Comparison of ENCODE assay signal across 1 cellular context in the genomic region with DNA sequence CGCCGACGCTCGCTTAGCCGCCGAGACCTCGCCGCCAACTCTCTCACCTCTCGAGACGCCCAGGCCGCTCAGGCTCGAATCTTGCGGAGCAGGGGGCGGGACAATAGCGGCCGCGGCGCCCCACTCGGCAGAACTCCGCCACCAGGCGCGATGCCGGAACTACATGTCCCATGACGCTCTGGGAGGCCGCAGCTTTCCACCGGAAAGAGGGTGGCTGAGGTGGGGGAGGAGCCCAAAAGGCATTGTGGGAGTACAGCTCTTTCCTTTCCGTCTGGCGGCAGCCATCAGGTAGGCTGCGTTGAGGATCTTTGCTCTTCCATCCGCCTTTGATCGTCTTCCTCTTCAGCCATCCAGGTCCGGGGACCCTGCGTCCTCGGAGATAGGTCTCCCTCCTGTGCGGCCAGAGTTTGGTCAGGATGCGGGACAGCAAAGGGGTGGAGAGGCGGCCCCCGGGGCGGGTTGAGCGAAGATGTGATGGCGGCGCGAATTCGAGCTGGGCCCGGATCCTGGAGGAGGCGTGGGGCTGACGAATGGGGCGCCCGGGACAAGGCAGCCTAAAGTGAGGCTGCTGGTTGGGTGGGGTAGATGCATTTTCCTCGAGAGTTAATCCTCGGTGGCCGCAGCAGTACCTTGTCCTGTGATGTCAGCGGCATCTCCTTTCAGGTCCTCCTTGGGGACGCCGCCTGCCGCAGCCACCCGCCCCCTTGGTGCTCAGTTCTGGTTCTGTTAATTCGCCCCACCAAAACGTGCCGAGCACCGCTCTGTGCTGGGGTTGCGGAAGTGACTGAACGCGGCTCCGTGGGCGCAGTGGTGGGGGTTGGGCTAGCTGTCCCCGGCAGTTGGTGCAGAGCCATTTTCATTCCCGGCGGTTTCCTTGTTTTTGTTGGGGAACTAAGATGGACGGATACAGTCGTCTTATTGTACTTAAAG.
TF ChIP-seq lines count a peak whose summit lies in the region.

A gene (minus strand): TSS at position 105 of the 930 bp plus-strand sequence. CDS start 6,086 bp downstream, outside the sequence.
A gene (plus strand): TSS at position 247 of the 930 bp plus-strand sequence. CDS start 728 bp downstream, outside the sequence.

TF ChIP-seq in HepG2, 621 proteins besides CTCF, POLR2A, EP300 and RAD21 (continued from another document and continues in another):
- TF ChIP-seq, protein P1, sequence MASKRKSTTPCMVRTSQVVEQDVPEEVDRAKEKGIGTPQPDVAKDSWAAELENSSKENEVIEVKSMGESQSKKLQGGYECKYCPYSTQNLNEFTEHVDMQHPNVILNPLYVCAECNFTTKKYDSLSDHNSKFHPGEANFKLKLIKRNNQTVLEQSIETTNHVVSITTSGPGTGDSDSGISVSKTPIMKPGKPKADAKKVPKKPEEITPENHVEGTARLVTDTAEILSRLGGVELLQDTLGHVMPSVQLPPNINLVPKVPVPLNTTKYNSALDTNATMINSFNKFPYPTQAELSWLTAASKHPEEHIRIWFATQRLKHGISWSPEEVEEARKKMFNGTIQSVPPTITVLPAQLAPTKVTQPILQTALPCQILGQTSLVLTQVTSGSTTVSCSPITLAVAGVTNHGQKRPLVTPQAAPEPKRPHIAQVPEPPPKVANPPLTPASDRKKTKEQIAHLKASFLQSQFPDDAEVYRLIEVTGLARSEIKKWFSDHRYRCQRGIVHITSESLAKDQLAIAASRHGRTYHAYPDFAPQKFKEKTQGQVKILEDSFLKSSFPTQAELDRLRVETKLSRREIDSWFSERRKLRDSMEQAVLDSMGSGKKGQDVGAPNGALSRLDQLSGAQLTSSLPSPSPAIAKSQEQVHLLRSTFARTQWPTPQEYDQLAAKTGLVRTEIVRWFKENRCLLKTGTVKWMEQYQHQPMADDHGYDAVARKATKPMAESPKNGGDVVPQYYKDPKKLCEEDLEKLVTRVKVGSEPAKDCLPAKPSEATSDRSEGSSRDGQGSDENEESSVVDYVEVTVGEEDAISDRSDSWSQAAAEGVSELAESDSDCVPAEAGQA (IDR thresholded peaks at IDR 0.05; ENCODE audit: low read depth) = peak; percentile 57; the same call in 1 of the 2 replicates
- TF ChIP-seq, protein P1 (CRISPR knock-in tag; IDR thresholded peaks at IDR 0.05; ENCODE audit: borderline replicate concordance) = peak; percentile 48; the same call in 1 of the 2 replicates
- TF ChIP-seq ZNF556 (CRISPR knock-in tag; IDR thresholded peaks at IDR 0.05; ENCODE audit: borderline replicate concordance) = peak; percentile 71; the same call in 1 of the 2 replicates
- TF ChIP-seq SATB2 (CRISPR knock-in tag; IDR thresholded peaks at IDR 0.05) = peak; percentile 80; the same call in 1 of the 2 replicates
- peak; percentile 78 for TF ChIP-seq ATF7-NPFF (CRISPR knock-in tag; IDR thresholded peaks at IDR 0.05; ENCODE audit: low read depth)
- TF ChIP-seq DMAP1 (CRISPR knock-in tag; IDR thresholded peaks at IDR 0.05) = peak; percentile 99
- no peak for TF ChIP-seq HNRNPUL1 (IDR thresholded peaks at IDR 0.05; ENCODE audit: low read depth, low read length)
- no peak for TF ChIP-seq TEAD2 (CRISPR knock-in tag; IDR thresholded peaks at IDR 0.05)
- TF ChIP-seq, protein P2, sequence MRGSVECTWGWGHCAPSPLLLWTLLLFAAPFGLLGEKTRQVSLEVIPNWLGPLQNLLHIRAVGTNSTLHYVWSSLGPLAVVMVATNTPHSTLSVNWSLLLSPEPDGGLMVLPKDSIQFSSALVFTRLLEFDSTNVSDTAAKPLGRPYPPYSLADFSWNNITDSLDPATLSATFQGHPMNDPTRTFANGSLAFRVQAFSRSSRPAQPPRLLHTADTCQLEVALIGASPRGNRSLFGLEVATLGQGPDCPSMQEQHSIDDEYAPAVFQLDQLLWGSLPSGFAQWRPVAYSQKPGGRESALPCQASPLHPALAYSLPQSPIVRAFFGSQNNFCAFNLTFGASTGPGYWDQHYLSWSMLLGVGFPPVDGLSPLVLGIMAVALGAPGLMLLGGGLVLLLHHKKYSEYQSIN (CRISPR knock-in tag; IDR thresholded peaks at IDR 0.05; ENCODE audit: borderline replicate concordance) = no peak; the same call in 1 of the 2 replicates
- TF ChIP-seq ZEB1 (IDR thresholded peaks at IDR 0.05; ENCODE audit: insufficient replicate concordance, low read depth) = no peak
- TF ChIP-seq HOXA3 (CRISPR knock-in tag; IDR thresholded peaks at IDR 0.05) = peak; percentile 80; the same call in 1 of the 2 replicates
- TF ChIP-seq, protein P3, sequence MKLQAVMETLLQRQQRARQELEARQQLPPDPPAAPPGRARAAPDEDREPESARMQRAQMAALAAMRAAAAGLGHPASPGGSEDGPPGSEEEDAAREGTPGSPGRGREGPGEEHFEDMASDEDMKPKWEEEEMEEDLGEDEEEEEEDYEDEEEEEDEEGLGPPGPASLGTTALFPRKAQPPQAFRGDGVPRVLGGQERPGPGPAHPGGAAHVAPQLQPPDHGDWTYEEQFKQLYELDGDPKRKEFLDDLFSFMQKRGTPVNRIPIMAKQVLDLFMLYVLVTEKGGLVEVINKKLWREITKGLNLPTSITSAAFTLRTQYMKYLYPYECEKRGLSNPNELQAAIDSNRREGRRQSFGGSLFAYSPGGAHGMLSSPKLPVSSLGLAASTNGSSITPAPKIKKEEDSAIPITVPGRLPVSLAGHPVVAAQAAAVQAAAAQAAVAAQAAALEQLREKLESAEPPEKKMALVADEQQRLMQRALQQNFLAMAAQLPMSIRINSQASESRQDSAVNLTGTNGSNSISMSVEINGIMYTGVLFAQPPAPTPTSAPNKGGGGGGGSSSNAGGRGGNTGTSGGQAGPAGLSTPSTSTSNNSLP (IDR thresholded peaks at IDR 0.05; ENCODE audit: low read depth, low read length) = no peak
- peak; percentile 25; the same call in 1 of the 2 replicates for TF ChIP-seq FOXM1 (CRISPR knock-in tag; IDR thresholded peaks at IDR 0.05)
- peak; percentile 69; the same call in 1 of the 2 replicates for TF ChIP-seq NRL (CRISPR knock-in tag; IDR thresholded peaks at IDR 0.05; ENCODE audit: borderline replicate concordance)
- no peak; the same call in 1 of the 2 replicates for TF ChIP-seq ZC3H4 (CRISPR knock-in tag; IDR thresholded peaks at IDR 0.05; ENCODE audit: borderline replicate concordance)
- TF ChIP-seq ZNF558 (CRISPR knock-in tag; IDR thresholded peaks at IDR 0.05; ENCODE audit: borderline replicate concordance) = peak; percentile 58; the same call in 1 of the 2 replicates
- no peak for TF ChIP-seq ZNF577 (CRISPR knock-in tag; IDR thresholded peaks at IDR 0.05; ENCODE audit: borderline replicate concordance, low read depth)
- TF ChIP-seq U2AF1 (optimal IDR thresholded peaks at IDR 0.05; ENCODE audit: low read depth, low read length) = peak; percentile 98
- TF ChIP-seq, protein P4, sequence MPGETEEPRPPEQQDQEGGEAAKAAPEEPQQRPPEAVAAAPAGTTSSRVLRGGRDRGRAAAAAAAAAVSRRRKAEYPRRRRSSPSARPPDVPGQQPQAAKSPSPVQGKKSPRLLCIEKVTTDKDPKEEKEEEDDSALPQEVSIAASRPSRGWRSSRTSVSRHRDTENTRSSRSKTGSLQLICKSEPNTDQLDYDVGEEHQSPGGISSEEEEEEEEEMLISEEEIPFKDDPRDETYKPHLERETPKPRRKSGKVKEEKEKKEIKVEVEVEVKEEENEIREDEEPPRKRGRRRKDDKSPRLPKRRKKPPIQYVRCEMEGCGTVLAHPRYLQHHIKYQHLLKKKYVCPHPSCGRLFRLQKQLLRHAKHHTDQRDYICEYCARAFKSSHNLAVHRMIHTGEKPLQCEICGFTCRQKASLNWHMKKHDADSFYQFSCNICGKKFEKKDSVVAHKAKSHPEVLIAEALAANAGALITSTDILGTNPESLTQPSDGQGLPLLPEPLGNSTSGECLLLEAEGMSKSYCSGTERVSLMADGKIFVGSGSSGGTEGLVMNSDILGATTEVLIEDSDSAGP (CRISPR knock-in tag; IDR thresholded peaks at IDR 0.05; ENCODE audit: borderline replicate concordance) = peak; percentile 91
- TF ChIP-seq, protein P5, sequence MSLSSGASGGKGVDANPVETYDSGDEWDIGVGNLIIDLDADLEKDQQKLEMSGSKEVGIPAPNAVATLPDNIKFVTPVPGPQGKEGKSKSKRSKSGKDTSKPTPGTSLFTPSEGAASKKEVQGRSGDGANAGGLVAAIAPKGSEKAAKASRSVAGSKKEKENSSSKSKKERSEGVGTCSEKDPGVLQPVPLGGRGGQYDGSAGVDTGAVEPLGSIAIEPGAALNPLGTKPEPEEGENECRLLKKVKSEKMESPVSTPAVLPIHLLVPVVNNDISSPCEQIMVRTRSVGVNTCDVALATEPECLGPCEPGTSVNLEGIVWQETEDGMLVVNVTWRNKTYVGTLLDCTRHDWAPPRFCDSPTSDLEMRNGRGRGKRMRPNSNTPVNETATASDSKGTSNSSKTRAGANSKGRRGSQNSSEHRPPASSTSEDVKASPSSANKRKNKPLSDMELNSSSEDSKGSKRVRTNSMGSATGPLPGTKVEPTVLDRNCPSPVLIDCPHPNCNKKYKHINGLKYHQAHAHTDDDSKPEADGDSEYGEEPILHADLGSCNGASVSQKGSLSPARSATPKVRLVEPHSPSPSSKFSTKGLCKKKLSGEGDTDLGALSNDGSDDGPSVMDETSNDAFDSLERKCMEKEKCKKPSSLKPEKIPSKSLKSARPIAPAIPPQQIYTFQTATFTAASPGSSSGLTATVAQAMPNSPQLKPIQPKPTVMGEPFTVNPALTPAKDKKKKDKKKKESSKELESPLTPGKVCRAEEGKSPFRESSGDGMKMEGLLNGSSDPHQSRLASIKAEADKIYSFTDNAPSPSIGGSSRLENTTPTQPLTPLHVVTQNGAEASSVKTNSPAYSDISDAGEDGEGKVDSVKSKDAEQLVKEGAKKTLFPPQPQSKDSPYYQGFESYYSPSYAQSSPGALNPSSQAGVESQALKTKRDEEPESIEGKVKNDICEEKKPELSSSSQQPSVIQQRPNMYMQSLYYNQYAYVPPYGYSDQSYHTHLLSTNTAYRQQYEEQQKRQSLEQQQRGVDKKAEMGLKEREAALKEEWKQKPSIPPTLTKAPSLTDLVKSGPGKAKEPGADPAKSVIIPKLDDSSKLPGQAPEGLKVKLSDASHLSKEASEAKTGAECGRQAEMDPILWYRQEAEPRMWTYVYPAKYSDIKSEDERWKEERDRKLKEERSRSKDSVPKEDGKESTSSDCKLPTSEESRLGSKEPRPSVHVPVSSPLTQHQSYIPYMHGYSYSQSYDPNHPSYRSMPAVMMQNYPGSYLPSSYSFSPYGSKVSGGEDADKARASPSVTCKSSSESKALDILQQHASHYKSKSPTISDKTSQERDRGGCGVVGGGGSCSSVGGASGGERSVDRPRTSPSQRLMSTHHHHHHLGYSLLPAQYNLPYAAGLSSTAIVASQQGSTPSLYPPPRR (CRISPR knock-in tag; IDR thresholded peaks at IDR 0.05; ENCODE audit: borderline replicate concordance) = no peak
- 0 out of 2 replicates have a peak, but pooled peaks have one; percentile 11 for TF ChIP-seq ZBTB7B (CRISPR knock-in tag; IDR thresholded peaks at IDR 0.05)
- TF ChIP-seq MAFG (CRISPR knock-in tag; IDR thresholded peaks at IDR 0.05) = no peak
- 0 out of 2 replicates have a peak, but pooled peaks have one; percentile 64 for TF ChIP-seq ZFYVE20 (CRISPR knock-in tag; IDR thresholded peaks at IDR 0.05; ENCODE audit: borderline replicate concordance, low read depth)
- no peak; the same call in 1 of the 2 replicates for TF ChIP-seq ZNF790 (CRISPR knock-in tag; IDR thresholded peaks at IDR 0.05; ENCODE audit: borderline replicate concordance)
- TF ChIP-seq ZNF24 (IDR thresholded peaks at IDR 0.05) = no peak
- 0 out of 2 replicates have a peak, but pooled peaks have one; percentile 67 for TF ChIP-seq MAF1 (CRISPR knock-in tag; IDR thresholded peaks at IDR 0.05; ENCODE audit: borderline replicate concordance)
- peak; percentile 70 for TF ChIP-seq MIXL1 (CRISPR knock-in tag; IDR thresholded peaks at IDR 0.05)
- peak; percentile 95 for TF ChIP-seq SP5 (CRISPR knock-in tag; IDR thresholded peaks at IDR 0.05; ENCODE audit: borderline replicate concordance, low read depth)
- TF ChIP-seq, protein P6, sequence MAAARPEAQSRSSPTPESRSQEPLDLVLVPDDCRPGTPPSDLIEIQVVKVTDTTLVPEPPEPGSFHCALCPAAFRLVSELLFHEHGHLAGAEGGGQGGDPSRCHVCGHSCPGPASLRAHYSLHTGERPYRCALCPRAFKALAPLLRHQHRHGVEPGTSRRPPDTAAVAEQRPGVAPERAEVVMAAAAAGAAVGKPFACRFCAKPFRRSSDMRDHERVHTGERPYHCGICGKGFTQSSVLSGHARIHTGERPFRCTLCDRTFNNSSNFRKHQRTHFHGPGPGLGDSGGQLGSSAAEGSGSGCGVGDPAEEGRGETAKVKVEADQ (CRISPR knock-in tag; IDR thresholded peaks at IDR 0.05; ENCODE audit: borderline replicate concordance) = no peak; the same call in 1 of the 2 replicates
- TF ChIP-seq, protein P7, sequence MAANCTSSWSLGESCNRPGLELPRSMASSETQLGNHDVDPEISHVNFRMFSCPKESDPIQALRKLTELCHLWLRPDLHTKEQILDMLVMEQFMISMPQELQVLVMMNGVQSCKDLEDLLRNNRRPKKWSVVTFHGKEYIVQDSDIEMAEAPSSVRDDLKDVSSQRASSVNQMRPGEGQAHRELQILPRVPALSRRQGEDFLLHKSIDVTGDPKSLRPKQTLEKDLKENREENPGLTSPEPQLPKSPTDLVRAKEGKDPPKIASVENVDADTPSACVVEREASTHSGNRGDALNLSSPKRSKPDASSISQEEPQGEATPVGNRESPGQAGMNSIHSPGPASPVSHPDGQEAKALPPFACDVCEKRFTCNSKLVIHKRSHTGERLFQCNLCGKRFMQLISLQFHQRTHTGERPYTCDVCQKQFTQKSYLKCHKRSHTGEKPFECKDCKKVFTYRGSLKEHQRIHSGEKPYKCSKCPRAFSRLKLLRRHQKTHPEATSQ (CRISPR knock-in tag; IDR thresholded peaks at IDR 0.05; ENCODE audit: borderline replicate concordance) = no peak; the same call in 1 of the 2 replicates
- TF ChIP-seq, protein P8, sequence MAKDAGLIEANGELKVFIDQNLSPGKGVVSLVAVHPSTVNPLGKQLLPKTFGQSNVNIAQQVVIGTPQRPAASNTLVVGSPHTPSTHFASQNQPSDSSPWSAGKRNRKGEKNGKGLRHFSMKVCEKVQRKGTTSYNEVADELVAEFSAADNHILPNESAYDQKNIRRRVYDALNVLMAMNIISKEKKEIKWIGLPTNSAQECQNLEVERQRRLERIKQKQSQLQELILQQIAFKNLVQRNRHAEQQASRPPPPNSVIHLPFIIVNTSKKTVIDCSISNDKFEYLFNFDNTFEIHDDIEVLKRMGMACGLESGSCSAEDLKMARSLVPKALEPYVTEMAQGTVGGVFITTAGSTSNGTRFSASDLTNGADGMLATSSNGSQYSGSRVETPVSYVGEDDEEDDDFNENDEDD (CRISPR knock-in tag; IDR thresholded peaks at IDR 0.05; ENCODE audit: borderline replicate concordance) = no peak; the same call in 1 of the 2 replicates
